In genomic region chr14:90858511-90858910, GRCh38 we compare ENCODE assay signal across 24 cellular contexts.
"Had no signal": no experiment of that assay in that cellular context is flagged by ENCODE, and none has a peak within 500 bp of the region (broad histone marks: within the 10 kb centered on the region; RNA-seq: fewer than 3 reads in every experiment).

No MANE protein-coding gene starts in this region.

- H3K9me3 Mint-ChIP-seq: activated naive CD4-positive, alpha-beta T cell treated with anti-CD3 and anti-CD28 coated beads, Interleukin-2, amount 50 U/mL, for 24 hours; immature natural killer cell; memory B cell; stimulated activated memory B cell treated with anti-CD40 and anti-IgM and Interleukin-4, amounts not matched to agents 10 μg/mL and 1 μg/mL and 100 μg/mL, for 72 hours; T-helper 2 cell treated with Interferon-gamma antibody and Interleukin-4, amounts not matched to agents 5 μg/mL and 100 μg/mL, for 36 hours had no signal

- H3K4me3 Mint-ChIP-seq: activated naive CD4-positive, alpha-beta T cell treated with anti-CD3 and anti-CD28 coated beads, Interleukin-2, amount 50 U/mL, for 24 hours; immature natural killer cell; memory B cell; stimulated activated memory B cell treated with anti-CD40 and anti-IgM and Interleukin-4, amounts not matched to agents 10 μg/mL and 1 μg/mL and 100 μg/mL, for 72 hours; T-helper 2 cell treated with Interferon-gamma antibody and Interleukin-4, amounts not matched to agents 5 μg/mL and 100 μg/mL, for 36 hours had no signal

- H3K4me1 ChIP-seq: ascending aorta, gastrocnemius medialis, heart right ventricle, uterus had no signal

- H3K36me3 ChIP-seq: ascending aorta, gastrocnemius medialis, heart right ventricle, left ventricle myocardium inferior, spleen, uterus had no signal

- H3K27ac Mint-ChIP-seq: activated naive CD4-positive, alpha-beta T cell treated with anti-CD3 and anti-CD28 coated beads, Interleukin-2, amount 50 U/mL, for 24 hours; immature natural killer cell; memory B cell; stimulated activated memory B cell treated with anti-CD40 and anti-IgM and Interleukin-4, amounts not matched to agents 10 μg/mL and 1 μg/mL and 100 μg/mL, for 72 hours; T-helper 2 cell treated with Interferon-gamma antibody and Interleukin-4, amounts not matched to agents 5 μg/mL and 100 μg/mL, for 36 hours had no signal

- DNase-seq: activated CD4-positive, alpha-beta T cell treated with anti-CD3 and anti-CD28 coated beads, Interleukin-2, amount 50 U/mL, for 1 hour; activated CD8-positive, alpha-beta memory T cell treated with anti-CD3 and anti-CD28 coated beads for 24 hours; activated CD8-positive, alpha-beta memory T cell treated with anti-CD3 and anti-CD28 coated beads, Interleukin-2, amount 50 U/mL, for 48 hours; activated effector memory CD4-positive, alpha-beta T cell treated with anti-CD3 and anti-CD28 coated beads, Interleukin-2, amount 50 U/mL, for 16 hours; activated T-cell treated with anti-CD3 and anti-CD28 coated beads, Interleukin-2, amount 50 U/mL, for 48 hours; erythroblast; gastrocnemius medialis; heart right ventricle; immature natural killer cell; kidney glomerular epithelial cell; left ventricle myocardium inferior; occipital lobe; posterior cingulate gyrus; retina; spleen; stimulated activated CD4-positive, alpha-beta T cell treated with anti-CD3 and anti-CD28 coated beads, Interleukin-4, amount 100 ng/mL, for 4 hours; uterus had no signal

- H3K4me1 Mint-ChIP-seq: activated naive CD4-positive, alpha-beta T cell treated with anti-CD3 and anti-CD28 coated beads, Interleukin-2, amount 50 U/mL, for 24 hours; immature natural killer cell; stimulated activated memory B cell treated with anti-CD40 and anti-IgM and Interleukin-4, amounts not matched to agents 10 μg/mL and 1 μg/mL and 100 μg/mL, for 72 hours had no signal

- H3K27ac ChIP-seq: ascending aorta, coronary artery, gastrocnemius medialis, heart right ventricle, left ventricle myocardium inferior, spleen had no signal

- H3K27me3 ChIP-seq: ascending aorta, gastrocnemius medialis, heart right ventricle, spleen, uterus had no signal

- H3K27me3 Mint-ChIP-seq: activated naive CD4-positive, alpha-beta T cell treated with anti-CD3 and anti-CD28 coated beads, Interleukin-2, amount 50 U/mL, for 24 hours; memory B cell; stimulated activated memory B cell treated with anti-CD40 and anti-IgM and Interleukin-4, amounts not matched to agents 10 μg/mL and 1 μg/mL and 100 μg/mL, for 72 hours had no signal

- ATAC-seq: activated CD4-positive, CD25-positive, alpha-beta regulatory T cell treated with anti-CD3 and anti-CD28 coated beads, Interleukin-2, amount 50 U/mL, for 24 hours; gastrocnemius medialis; heart right ventricle; stimulated activated memory B cell treated with anti-CD40 and anti-IgM and Interleukin-4, amounts not matched to agents 10 μg/mL and 1 μg/mL and 100 μg/mL, for 72 hours had no signal

- H3K9me3 ChIP-seq: ascending aorta, gastrocnemius medialis, heart right ventricle, left ventricle myocardium inferior, spleen, uterus had no signal

- H3K4me3 ChIP-seq: ascending aorta, coronary artery, gastrocnemius medialis, heart right ventricle, left ventricle myocardium inferior, spleen, uterus had no signal
